ENCODE assay signal across 15 cellular contexts in genomic region chr2:39839261-39839848, GRCh38.
"Had no signal": no experiment of that assay in that cellular context is flagged by ENCODE, and none has a peak within 500 bp of the region (broad histone marks: within the 10 kb centered on the region; RNA-seq: fewer than 3 reads in every experiment).

No MANE protein-coding gene starts in this region.

- ATAC-seq: left ventricle myocardium superior had no signal

- H2AFZ ChIP-seq: hepatocyte had no signal

- FAIRE-seq: frontal cortex had no signal

- H3K36me3 ChIP-seq: cardiac muscle cell, colonic mucosa, neutrophil, right atrium auricular region, tibial artery, vagina had no signal

- DNase-seq: activated CD4-positive, alpha-beta T cell treated with anti-CD3 and anti-CD28 coated beads, Interleukin-2, amount 10 ng/mL, durations not matched to agents 7 days and 5 days; activated CD4-positive, CD25-positive, alpha-beta regulatory T cell; activated naive CD4-positive, alpha-beta T cell treated with anti-CD3 and anti-CD28 coated beads, Interleukin-2, amount 10 ng/mL, durations not matched to agents 7 days and 5 days; activated T-cell treated with anti-CD3 and anti-CD28 coated beads for 4 hours; colonic mucosa; effector CD4-positive, alpha-beta T cell; left ventricle myocardium superior; tibial artery had no signal

- H3K9me3 ChIP-seq: colonic mucosa had no signal

- H3K27ac ChIP-seq: cardiac muscle cell, colonic mucosa, hepatocyte, neutrophil, right atrium auricular region, skin epidermis, tibial artery, vagina had no signal

- H3K4me1 ChIP-seq: colonic mucosa, right atrium auricular region, tibial artery, vagina had no signal

- H3K4me2 ChIP-seq: hepatocyte had no signal

- H3K79me2 ChIP-seq: hepatocyte had no signal

- H3K27me3 ChIP-seq: cardiac muscle cell, colonic mucosa, hepatocyte, neutrophil, right atrium auricular region, tibial artery, vagina had no signal

- H3K4me3 ChIP-seq: cardiac muscle cell, colonic mucosa, hepatocyte, right atrium auricular region, skin epidermis, tibial artery, vagina had no signal
